16 cellular contexts compared by ENCODE assay signal in genomic region chr2:182924311-182924710, GRCh38. TPM values are rescaled to one million over a fixed set of nuclear protein-coding genes. Genes with fewer than 3 reads are reported as not detected.
DNase-seq lines count a peak whose midpoint lies in the region; ATAC-seq and TF ChIP-seq lines count a peak whose summit lies in the region.
"Had no signal": no experiment of that assay in that cellular context is flagged by ENCODE, and none has a peak within 500 bp of the region (broad histone marks: within the 10 kb centered on the region; RNA-seq: fewer than 3 reads in every experiment).

No MANE protein-coding gene starts in this region.

- H3K27ac Mint-ChIP-seq in MCF 10A (ENCODE audit: low read depth, unreplicated experiment) = no peak overlapping the region
- H3K27ac Mint-ChIP-seq: type B pancreatic cell had no signal

- H4K20me1 ChIP-seq in Karpas-422 (ENCODE audit: insufficient read depth, low read depth, low read length) = no peaks in the 10 kb centered on the region

- H3K4me1 ChIP-seq in breast epithelium (no peaks in the 10 kb centered on the region), esophagus muscularis mucosa (peaks cover 0 to 62% (median 33%) of the 10 kb centered on the region in 4 donors), uterus (no peaks in the 10 kb centered on the region), Karpas-422 (ENCODE audit: low read length) (no peaks in the 10 kb centered on the region)

- H3K4me2 ChIP-seq in Karpas-422 (ENCODE audit: low read depth, low read length, poor library complexity, severe bottlenecking) = no peak overlapping the region

- H3K4me3 Mint-ChIP-seq in MCF 10A (ENCODE audit: unreplicated experiment) = no peak overlapping the region
- H3K4me3 Mint-ChIP-seq: type B pancreatic cell had no signal

- no peak overlapping the region for H2AFZ ChIP-seq in Karpas-422 (ENCODE audit: low read length)

- H3K9me3 ChIP-seq in breast epithelium (no peaks in the 10 kb centered on the region), esophagus muscularis mucosa (no peaks in the 10 kb centered on the region), uterus (no peaks in the 10 kb centered on the region), Karpas-422 (ENCODE audit: low read length) (no peaks in the 10 kb centered on the region)

- H3K27ac ChIP-seq in breast epithelium = no peak overlapping the region
- H3K27ac ChIP-seq in esophagus muscularis mucosa (replicated peaks in 1 of 4) = peak overlapping the region; percentile 44 to 63 (median 58)
- no peak overlapping the region for H3K27ac ChIP-seq in uterus
- no peak overlapping the region for H3K27ac ChIP-seq in Karpas-422 (ENCODE audit: low read length)

- no peak overlapping the region for H3K9ac ChIP-seq in Karpas-422 (ENCODE audit: low read length)

- H3K79me2 ChIP-seq in Karpas-422 (ENCODE audit: low read length) = no peaks in the 10 kb centered on the region

- H3K27me3 Mint-ChIP-seq in MCF 10A (ENCODE audit: insufficient read depth, unreplicated experiment) = no peaks in the 10 kb centered on the region
- H3K27me3 Mint-ChIP-seq: type B pancreatic cell had no signal

- intact Hi-C loops in MCF 10A (cut with micrococcal nuclease) (no loop called here), breast epithelium (cut with DNase I; ENCODE audit: low total_unique reads) (no loop called here), esophagus muscularis mucosa (cut with DNase I) (no loop called here), uterus (cut with DNase I; ENCODE audit: low total_unique reads) (no loop called here)

- ATAC-seq in GM21737 (IDR thresholded peaks at IDR 0.05; ENCODE audit: unreplicated experiment) = no peak

- POLR2A ChIA-PET in MCF 10A (lab: Yijun Ruan, JAX) = interaction anchor here (0.6 to 1.3 kb wide), 2 partner anchors 14 to 50 kb away, joined by 3 read pairs; no protein-coding TSS in a partner anchor

- no peak for TF ChIP-seq EP300 in esophagus muscularis mucosa (IDR thresholded peaks at IDR 0.05)

- TF ChIP-seq POLR2A in breast epithelium (IDR thresholded peaks at IDR 0.05) = no peak
- TF ChIP-seq POLR2A in esophagus muscularis mucosa (IDR thresholded peaks at IDR 0.05; ENCODE audit: low read depth) = no peak
- TF ChIP-seq POLR2A in uterus (IDR thresholded peaks at IDR 0.05) = no peak

- no peak for TF ChIP-seq CTCF in MCF 10A (IDR thresholded peaks at IDR 0.05; ENCODE audit: unreplicated experiment)
- no peak for TF ChIP-seq CTCF in breast epithelium (IDR thresholded peaks at IDR 0.05)
- peak in 1 of 3 experiments; percentile 5 for TF ChIP-seq CTCF in esophagus muscularis mucosa (IDR thresholded peaks at IDR 0.05)
- no peak for TF ChIP-seq CTCF in uterus (IDR thresholded peaks at IDR 0.05)

- H3K4me3 ChIP-seq in breast epithelium = no peak overlapping the region
- H3K4me3 ChIP-seq in esophagus muscularis mucosa = no peak overlapping the region
- H3K4me3 ChIP-seq in uterus = no peak overlapping the region
- no peak overlapping the region for H3K4me3 ChIP-seq in Karpas-422 (ENCODE audit: low read length)

- peaks cover 72% of the 10 kb centered on the region for H3K36me3 Mint-ChIP-seq in MCF 10A (ENCODE audit: insufficient read depth, unreplicated experiment)

- peaks cover 13% of the 10 kb centered on the region for H3K4me1 Mint-ChIP-seq in MCF 10A (ENCODE audit: insufficient read depth, unreplicated experiment)

- BruUV-seq in MCF 10A (replicated peaks; lab: Mats Ljungman, UMichigan) = no TSS peak

- H3K9me2 ChIP-seq in Karpas-422 (replicated peaks; ENCODE audit: insufficient read depth, low read length) = no peaks in the 10 kb centered on the region

- DNase-seq in MCF 10A (ENCODE audit: unreplicated experiment) (peak; percentile 62), breast epithelium (ENCODE audit: low spot score in 2 of 2) (no peak), esophagus muscularis mucosa (ENCODE audit: extremely low spot score) (no peak), medulla oblongata (ENCODE audit: extremely low spot score) (peak; percentile 80), NCI-H226 (no peak), uterus (no peak), Karpas-422 (no peak)
- DNase-seq: 8988T; amniotic stem cell; NK-92 treated with Interleukin-12 subunit alpha and Interleukin-12 subunit beta, amount 100 ng/mL, for 24 hours; retina; SHP77 treated with DMSO at 0.1 percent for 48 hours; stimulated activated CD4-positive, alpha-beta T cell treated with anti-CD3 and anti-CD28 coated beads, Interleukin-2, amount 100 ng/mL, for 48 hours; T1000 had no signal

- no peaks in the 10 kb centered on the region for H3K36me3 ChIP-seq in breast epithelium
- peaks cover 0 to 81% (median 34%) of the 10 kb centered on the region in 4 donors for H3K36me3 ChIP-seq in esophagus muscularis mucosa
- no peaks in the 10 kb centered on the region for H3K36me3 ChIP-seq in uterus
- H3K36me3 ChIP-seq in Karpas-422 (ENCODE audit: insufficient read depth, low read length) = no peaks in the 10 kb centered on the region

- H3K9me3 Mint-ChIP-seq in MCF 10A (ENCODE audit: unreplicated experiment) = no peaks in the 10 kb centered on the region
- H3K9me3 Mint-ChIP-seq: type B pancreatic cell had no signal

- CTCF ChIA-PET in MCF 10A (lab: Yijun Ruan, JAX) = interaction anchor here (0.6 kb wide), 1 partner anchor 139 kb away, joined by 3 read pairs; no protein-coding TSS in a partner anchor

- H3K27me3 ChIP-seq in breast epithelium (no peaks in the 10 kb centered on the region), esophagus muscularis mucosa (no peaks in the 10 kb centered on the region), uterus (no peaks in the 10 kb centered on the region), Karpas-422 (ENCODE audit: low read length) (no peaks in the 10 kb centered on the region)

RNA-seq across cellular contexts. Expression of gene FRZB, which starts 57.9 kb away (rescaled TPM):
- 0.09 and 0.20 TPM in 2 replicates for total RNA-seq in MCF 10A (2022)
- 10 to 100 TPM in 1 of 3 donors, 1 to 10 TPM in 2; 1.8 to 12.0 (median 2.9) TPM for total RNA-seq in breast epithelium
- total RNA-seq in esophagus muscularis mucosa = 10 to 100 TPM; 10.1 to 46.9 (median 13.1) TPM
- 10 to 100 TPM in 1 of 4 donors, 1 to 10 TPM in 2, under 1 TPM in 1; 0.29 to 15.1 (median 7.3) TPM for total RNA-seq in uterus
- not detected in 2 replicates for total RNA-seq in Karpas-422 (2014; rRNA removed; shearing (Covaris generic); ENCODE audit: low replicate concordance)

Comparison
In these comparisons a context has a peak if more than half of its experiments do, and no peak if none do; other contexts are left out.
1. DNase-seq: peak in MCF 10A (single experiment) and medulla oblongata (single experiment); none in breast epithelium (0 of 2), esophagus muscularis mucosa (single experiment), NCI-H226 (single experiment), uterus (0 of 2) and Karpas-422 (single experiment).
2. H3K27ac ChIP-seq: peak in esophagus muscularis mucosa (4 of 4); none in breast epithelium (0 of 2), uterus (0 of 2) and Karpas-422 (single experiment).